ENCODE assay signal across 26 cellular contexts in the genomic region with DNA sequence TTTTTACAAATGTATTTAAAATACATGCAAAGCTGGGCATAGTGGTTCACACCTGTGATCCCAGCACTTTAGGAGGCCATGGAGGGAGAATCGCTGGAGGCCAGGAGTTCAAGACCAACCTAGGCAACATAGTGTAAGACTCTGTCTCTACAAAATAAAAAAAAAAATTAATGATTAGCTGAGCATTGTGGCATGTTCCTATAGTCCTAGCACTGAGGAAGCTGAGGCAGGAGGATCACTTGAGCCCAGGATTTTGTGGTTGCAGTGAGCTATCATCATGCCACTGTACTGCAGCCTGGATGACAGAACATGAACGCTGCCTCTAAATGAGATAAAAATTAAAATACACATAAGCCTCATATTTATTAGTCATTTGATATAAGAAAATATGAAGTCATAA.
DNase-seq lines count a peak whose midpoint lies in the region; ATAC-seq and TF ChIP-seq lines count a peak whose summit lies in the region.
"Had no signal": no experiment of that assay in that cellular context is flagged by ENCODE, and none has a peak within 500 bp of the region (broad histone marks: within the 10 kb centered on the region; RNA-seq: fewer than 3 reads in every experiment).

No MANE protein-coding gene starts in this region.

- H3K27ac Mint-ChIP-seq in activated CD8-positive, alpha-beta memory T cell treated with anti-CD3 and anti-CD28 coated beads, Interleukin-2, amount 10 ng/mL, durations not matched to agents 7 days and 5 days = no peak overlapping the region
- H3K27ac Mint-ChIP-seq: activated CD4-positive, alpha-beta memory T cell treated with anti-CD3 and anti-CD28 coated beads, Interleukin-2, amount 10 ng/mL, durations not matched to agents 7 days and 5 days; activated naive CD8-positive, alpha-beta T cell; B cell; stimulated activated effector memory CD8-positive, alpha-beta T cell treated with anti-CD3 and anti-CD28 coated beads, Interleukin-12 subunit alpha, Interleukin-12 subunit beta, amount 100 ng/mL, for 72 hours; T-helper 1 cell treated with Interleukin-12 subunit alpha and Interleukin-12 subunit beta and Interleukin-4 antibody, amounts not matched to agents 30 μg/mL and 1 μg/mL, for 36 hours had no signal

- H3K27me3 Mint-ChIP-seq in activated CD8-positive, alpha-beta memory T cell treated with anti-CD3 and anti-CD28 coated beads, Interleukin-2, amount 10 ng/mL, durations not matched to agents 7 days and 5 days = no peaks in the 10 kb centered on the region
- H3K27me3 Mint-ChIP-seq: activated CD4-positive, alpha-beta memory T cell treated with anti-CD3 and anti-CD28 coated beads, Interleukin-2, amount 10 ng/mL, durations not matched to agents 7 days and 5 days; activated naive CD8-positive, alpha-beta T cell; B cell had no signal

- H3K4me3 ChIP-seq in SK-N-SH (ENCODE audit: low read depth in 2 of 2, low read length in 1 of 2) (peak overlapping the region in 1 of 2 experiments; percentile 7; a peak in 1 of 4 replicates), brain microvascular endothelial cell (ENCODE audit: low read depth, low read length) (no peak overlapping the region)
- H3K4me3 ChIP-seq: K562, right atrium auricular region had no signal

- H3K9ac ChIP-seq in SK-N-SH = peak overlapping the region; percentile 56
- H3K9ac ChIP-seq: parathyroid adenoma had no signal

- peaks cover 10% of the 10 kb centered on the region for H3K36me3 Mint-ChIP-seq in activated CD8-positive, alpha-beta memory T cell treated with anti-CD3 and anti-CD28 coated beads, Interleukin-2, amount 10 ng/mL, durations not matched to agents 7 days and 5 days

- TF ChIP-seq CTCF in SK-N-SH (IDR thresholded peaks at IDR 0.05) (no peak), brain microvascular endothelial cell (IDR thresholded peaks at IDR 0.05; ENCODE audit: low read depth, low read length, missing control alignments) (no peak)

- no peak for TF ChIP-seq EP300 in SK-N-SH (IDR thresholded peaks at IDR 0.05; ENCODE audit: borderline replicate concordance in 1 of 2, low read depth in 1 of 2, low read length in 1 of 2)

- H3K79me2 ChIP-seq in SK-N-SH (ENCODE audit: insufficient read depth) = peaks cover 85% of the 10 kb centered on the region

- no peak overlapping the region for H2AFZ ChIP-seq in SK-N-SH (ENCODE audit: low read depth)
- H2AFZ ChIP-seq: parathyroid adenoma had no signal

- CTCF ChIA-PET in SK-N-SH (lab: Yijun Ruan, JAX) = no interaction called here
- CTCF ChIA-PET in activated CD8-positive, alpha-beta memory T cell treated with anti-CD3 and anti-CD28 coated beads, Interleukin-2, amount 10 ng/mL, durations not matched to agents 7 days and 5 days (lab: Charles Lee) = no interaction called here

- POLR2A ChIA-PET in SK-N-SH (lab: Yijun Ruan, JAX) = no interaction called here

- H3K36me3 ChIP-seq in SK-N-SH (replicated peaks in 1 of 2; ENCODE audit: control insufficient read depth in 1 of 2, insufficient read depth in 2 of 2, low read length in 1 of 2) (peaks cover 0 to 13% of the 10 kb centered on the region in 2 experiments), brain microvascular endothelial cell (replicated peaks) (no peaks in the 10 kb centered on the region)
- H3K36me3 ChIP-seq: right atrium auricular region had no signal

- peaks cover 4% of the 10 kb centered on the region; the same call in 1 of the 2 replicates for H4K20me1 ChIP-seq in SK-N-SH (ENCODE audit: insufficient read depth)

- H3K4me1 ChIP-seq in SK-N-SH (ENCODE audit: control insufficient read depth in 1 of 2, insufficient read depth in 2 of 2, low read depth in 1 of 2, low read length in 1 of 2) = peaks cover 0 to 54% of the 10 kb centered on the region in 2 experiments; a peak in 3 of 4 replicates
- H3K4me1 ChIP-seq: parathyroid adenoma had no signal

- no peak for TF ChIP-seq RAD21 in SK-N-SH (IDR thresholded peaks at IDR 0.05; ENCODE audit: low read length)

- ATAC-seq in SK-N-SH treated with all-trans-retinoic acid at 6 μM for 48 hours (no peak), Right ventricle myocardium inferior (no peak), HG03460 (IDR thresholded peaks at IDR 0.05; ENCODE audit: unreplicated experiment) (no peak)
- no peak for ATAC-seq in activated CD8-positive, alpha-beta memory T cell treated with anti-CD3 and anti-CD28 coated beads, Interleukin-2, amount 10 ng/mL, durations not matched to agents 7 days and 5 days
- ATAC-seq: K562; stimulated activated effector memory CD8-positive, alpha-beta T cell treated with anti-CD3 and anti-CD28 coated beads, Interleukin-12 subunit alpha, Interleukin-12 subunit beta, amount 100 ng/mL, for 72 hours had no signal

- H3K4me2 ChIP-seq in SK-N-SH = peak overlapping the region; percentile 60

- no peaks in the 10 kb centered on the region for H3K9me3 Mint-ChIP-seq in activated CD8-positive, alpha-beta memory T cell treated with anti-CD3 and anti-CD28 coated beads, Interleukin-2, amount 10 ng/mL, durations not matched to agents 7 days and 5 days (ENCODE audit: low read depth)
- H3K9me3 Mint-ChIP-seq: activated CD4-positive, alpha-beta memory T cell treated with anti-CD3 and anti-CD28 coated beads, Interleukin-2, amount 10 ng/mL, durations not matched to agents 7 days and 5 days; stimulated activated effector memory CD8-positive, alpha-beta T cell treated with anti-CD3 and anti-CD28 coated beads, Interleukin-12 subunit alpha, Interleukin-12 subunit beta, amount 100 ng/mL, for 72 hours; T-helper 1 cell treated with Interleukin-12 subunit alpha and Interleukin-12 subunit beta and Interleukin-4 antibody, amounts not matched to agents 30 μg/mL and 1 μg/mL, for 36 hours had no signal

- DNase-seq in SK-N-SH (no peak), brain microvascular endothelial cell (no peak), kidney tubule cell (ENCODE audit: low spot score) (peak; percentile 72), GM19240 (ENCODE audit: insufficient read length, low spot score) (no peak), Right ventricle myocardium inferior (ENCODE audit: missing footprints) (no peak)
- no peak for DNase-seq in activated CD8-positive, alpha-beta memory T cell treated with anti-CD3 and anti-CD28 coated beads, Interleukin-2, amount 10 ng/mL, durations not matched to agents 7 days and 5 days
- DNase-seq: activated CD4-positive, alpha-beta memory T cell treated with anti-CD3 and anti-CD28 coated beads, Interleukin-2, amount 10 ng/mL, durations not matched to agents 7 days and 5 days; activated CD4-positive, CD25-positive, alpha-beta regulatory T cell treated with anti-CD3 and anti-CD28 coated beads, Interleukin-2, amount 50 U/mL, for 72 hours; activated effector memory CD4-positive, alpha-beta T cell treated with Interleukin-2 at 50 U/mL for 16 hours; DMS153; H7; NCI-H1105; NCI-H187 treated with DMSO at 0.1 percent for 48 hours; NCI-H69; stimulated activated CD4-positive, alpha-beta T cell treated with anti-CD3 and anti-CD28 coated beads, Interleukin-12 subunit alpha, Interleukin-12 subunit beta, amount 100 ng/mL, for 4 hours; stimulated activated CD4-positive, alpha-beta T cell treated with anti-CD3 and anti-CD28 coated beads, Interleukin-4, amount 100 ng/mL, for 24 hours had no signal

- H3K27ac ChIP-seq in SK-N-SH (ENCODE audit: low read depth in 2 of 2, low read length in 1 of 2) = peak overlapping the region in 1 of 2 experiments; percentile 91; a peak in 2 of 4 replicates
- H3K27ac ChIP-seq in brain microvascular endothelial cell = peak overlapping the region; percentile 93
- H3K27ac ChIP-seq: 22Rv1, parathyroid adenoma, right atrium auricular region had no signal

- in situ Hi-C loops in brain microvascular endothelial cell (cut with HindIII; ENCODE audit: low pct_ligation_motif_present, low sequenced_read_pairs) = no loop called here

- no peaks in the 10 kb centered on the region for H3K9me3 ChIP-seq in SK-N-SH
- H3K9me3 ChIP-seq: right atrium auricular region had no signal

- intact Hi-C loops in Right ventricle myocardium inferior (cut with DNase I) = no loop called here

- peaks cover 41% of the 10 kb centered on the region for H3F3A ChIP-seq in SK-N-SH (replicated peaks; ENCODE audit: insufficient read depth)

- peaks cover 13% of the 10 kb centered on the region for H3K4me1 Mint-ChIP-seq in activated CD8-positive, alpha-beta memory T cell treated with anti-CD3 and anti-CD28 coated beads, Interleukin-2, amount 10 ng/mL, durations not matched to agents 7 days and 5 days

- H3K27me3 ChIP-seq in SK-N-SH (ENCODE audit: insufficient read depth) = no peaks in the 10 kb centered on the region
- H3K27me3 ChIP-seq in brain microvascular endothelial cell (replicated peaks) = no peaks in the 10 kb centered on the region
- H3K27me3 ChIP-seq: right atrium auricular region had no signal

- 69% methylated on average over 2 of the region's 2 CpGs for WGBS in SK-N-SH (ENCODE audit: low lambda C conversion rate)

- no peaks in the 10 kb centered on the region for H3K9me2 ChIP-seq in SK-N-SH

- H3K4me3 Mint-ChIP-seq in activated CD8-positive, alpha-beta memory T cell treated with anti-CD3 and anti-CD28 coated beads, Interleukin-2, amount 10 ng/mL, durations not matched to agents 7 days and 5 days = no peak overlapping the region
- H3K4me3 Mint-ChIP-seq: activated CD4-positive, alpha-beta memory T cell treated with anti-CD3 and anti-CD28 coated beads, Interleukin-2, amount 10 ng/mL, durations not matched to agents 7 days and 5 days; activated naive CD8-positive, alpha-beta T cell; B cell; stimulated activated effector memory CD8-positive, alpha-beta T cell treated with anti-CD3 and anti-CD28 coated beads, Interleukin-12 subunit alpha, Interleukin-12 subunit beta, amount 100 ng/mL, for 72 hours; T-helper 1 cell treated with Interleukin-12 subunit alpha and Interleukin-12 subunit beta and Interleukin-4 antibody, amounts not matched to agents 30 μg/mL and 1 μg/mL, for 36 hours had no signal

TF ChIP-seq in SK-N-SH, 30 proteins besides CTCF, POLR2A, EP300 and RAD21 (continues in another document):
- TF ChIP-seq NFIC (IDR thresholded peaks at IDR 0.05; ENCODE audit: borderline replicate concordance) (no peak), SIN3A (IDR thresholded peaks at IDR 0.05; ENCODE audit: borderline replicate concordance, low read depth, low read length) (no peak), TAF1 (IDR thresholded peaks at IDR 0.05; ENCODE audit: borderline replicate concordance, low read depth, low read length) (no peak)
- TF ChIP-seq, protein P1, sequence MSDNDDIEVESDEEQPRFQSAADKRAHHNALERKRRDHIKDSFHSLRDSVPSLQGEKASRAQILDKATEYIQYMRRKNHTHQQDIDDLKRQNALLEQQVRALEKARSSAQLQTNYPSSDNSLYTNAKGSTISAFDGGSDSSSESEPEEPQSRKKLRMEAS (IDR thresholded peaks at IDR 0.05; ENCODE audit: low read depth) = no peak
